Comparison of ENCODE assay signal across 8 cellular contexts in genomic region chr7:138002096-138002827, GRCh38. TPM values are rescaled to one million over a fixed set of nuclear protein-coding genes. Genes with fewer than 3 reads are reported as not detected.
DNase-seq lines count a peak whose midpoint lies in the region; ATAC-seq and TF ChIP-seq lines count a peak whose summit lies in the region.

No MANE protein-coding gene starts in this region.

- TF ChIP-seq POLR2A in upper lobe of left lung (IDR thresholded peaks at IDR 0.05) = peak in 1 of 4 donors; percentile 0

- peak; percentile 99 for DNase-seq in NCI-H146 (lab: John Stamatoyannopoulos, UW)
- DNase-seq in T-helper 1 cell = peak; percentile 95 to 99 (median 97)
- peak; percentile 72 to 100 (median 99) for DNase-seq in amygdala (lab: John Stamatoyannopoulos, UW)
- DNase-seq in left cardiac atrium = peak; percentile 98
- peak; percentile 98 to 100 (median 100) for DNase-seq in posterior cingulate gyrus
- DNase-seq in upper lobe of left lung = peak; percentile 92 to 99

- peak overlapping the region; percentile 89 to 95 (median 94) for H3K27ac ChIP-seq in upper lobe of left lung

- H3K4me1 ChIP-seq in upper lobe of left lung = peaks cover 15 to 24% (median 16%) of the 10 kb centered on the region in 4 donors

- peak in 1 of 4 donors; percentile 9 for TF ChIP-seq EP300 in upper lobe of left lung (IDR thresholded peaks at IDR 0.05)

- ATAC-seq in HG02884 (IDR thresholded peaks at IDR 0.05; ENCODE audit: unreplicated experiment) (peak; percentile 95), left cardiac atrium (peak; percentile 96), upper lobe of left lung (ENCODE audit: low FRiP score in 2 of 2) (peak; percentile 97 to 99)

- intact Hi-C loops in left cardiac atrium (cut with DNase I) = loop anchor here in 1 of 2 donors (5.0 kb wide), 1 partner anchor 345 kb away; no protein-coding TSS in a partner anchor
- intact Hi-C loops in posterior cingulate gyrus (cut with DNase I) = no loop called here

- H3K36me3 ChIP-seq in upper lobe of left lung = no peaks in the 10 kb centered on the region

- TF ChIP-seq CTCF in GM12875 (IDR thresholded peaks at IDR 0.05; ENCODE audit: borderline replicate concordance, insufficient read depth, low read depth, low read length) (peak; percentile 73), upper lobe of left lung (IDR thresholded peaks at IDR 0.05) (peak; percentile 82 to 88 (median 85))

- no peaks in the 10 kb centered on the region for H3K27me3 ChIP-seq in upper lobe of left lung

- H3K4me3 ChIP-seq in GM12875 (ENCODE audit: low read depth, low read length) (peak overlapping the region; percentile 76), upper lobe of left lung (peak overlapping the region; percentile 71 to 98 (median 86))

- 4% methylated on average over 18 to 20 of the region's 28 CpGs for WGBS in upper lobe of left lung, 2 donors

- no peaks in the 10 kb centered on the region for H3K9me3 ChIP-seq in upper lobe of left lung

RNA-seq across cellular contexts. Expression of gene CREB3L2, which starts 0.4 kb away (rescaled TPM):
- total RNA-seq in left cardiac atrium (10 to 100 TPM; 41.5 to 80.1 TPM), upper lobe of left lung (10 to 100 TPM; 26.9 to 73.5 (median 34.2) TPM)

Comparison
In these comparisons a context has a peak if more than half of its experiments do, and no peak if none do; other contexts are left out.
1. Peak in every context shown above with its lines: DNase-seq, ATAC-seq, H3K4me3 ChIP-seq and H3K27ac ChIP-seq.